Comparison of ENCODE assay signal across 10 cellular contexts in the genomic region with DNA sequence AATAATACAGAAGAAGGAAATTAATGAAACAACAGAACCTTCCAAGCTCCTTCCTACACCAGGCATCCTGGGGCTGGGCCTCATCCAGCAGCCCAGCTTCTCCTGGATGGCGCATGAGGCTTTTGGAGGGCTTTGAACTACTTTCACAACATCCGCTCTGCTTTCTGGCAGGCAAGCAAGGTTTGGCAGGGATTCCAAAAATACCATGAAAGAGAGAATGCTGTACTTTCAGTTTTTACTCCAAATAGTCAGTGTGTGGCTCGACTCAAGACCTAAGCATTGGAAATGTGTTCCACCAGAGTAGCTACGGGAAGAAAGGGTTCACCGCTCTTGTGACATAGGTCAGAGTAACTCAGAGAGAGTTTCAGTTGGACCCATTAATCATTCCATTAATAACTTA.
DNase-seq lines count a peak whose midpoint lies in the region; ATAC-seq and TF ChIP-seq lines count a peak whose summit lies in the region.
"Had no signal": no experiment of that assay in that cellular context is flagged by ENCODE, and none has a peak within 500 bp of the region (broad histone marks: within the 10 kb centered on the region; RNA-seq: fewer than 3 reads in every experiment).

No MANE protein-coding gene starts in this region.

- TF ChIP-seq EP300 in tibial nerve (IDR thresholded peaks at IDR 0.05): peak in 1 of 2 donors; percentile 72

- H3K4me3 Mint-ChIP-seq in activated naive CD4-positive, alpha-beta T cell treated with anti-CD3 and anti-CD28 coated beads for 36 hours: peak overlapping the region; percentile 23
- no peak overlapping the region for H3K4me3 Mint-ChIP-seq in activated CD8-positive, alpha-beta memory T cell treated with anti-CD3 and anti-CD28 coated beads, Interleukin-2, amount 10 ng/mL, durations not matched to agents 7 days and 5 days

- no peak overlapping the region for H3K27ac Mint-ChIP-seq in activated naive CD4-positive, alpha-beta T cell treated with anti-CD3 and anti-CD28 coated beads for 36 hours
- no peak overlapping the region for H3K27ac Mint-ChIP-seq in activated CD8-positive, alpha-beta memory T cell treated with anti-CD3 and anti-CD28 coated beads, Interleukin-2, amount 10 ng/mL, durations not matched to agents 7 days and 5 days

- no peak overlapping the region for H3K4me3 ChIP-seq in left lung
- no peak overlapping the region for H3K4me3 ChIP-seq in tibial nerve

- H3K4me1 ChIP-seq in left lung (peaks cover 11 to 60% of the 10 kb centered on the region in 2 donors), tibial nerve (peaks cover 0 to 32% (median 5%) of the 10 kb centered on the region in 4 donors)

- ATAC-seq in left lung (peak; percentile 77), HG02588 (IDR thresholded peaks at IDR 0.05; ENCODE audit: unreplicated experiment) (no peak)
- ATAC-seq in activated CD8-positive, alpha-beta memory T cell treated with anti-CD3 and anti-CD28 coated beads, Interleukin-2, amount 10 ng/mL, durations not matched to agents 7 days and 5 days: no peak

- WGBS in tibial nerve, 2 donors: 18 to 23% methylated on average over 5 of the region's 5 CpGs

- no peaks in the 10 kb centered on the region for H3K27me3 Mint-ChIP-seq in activated naive CD4-positive, alpha-beta T cell treated with anti-CD3 and anti-CD28 coated beads for 36 hours (ENCODE audit: low read depth)
- no peaks in the 10 kb centered on the region for H3K27me3 Mint-ChIP-seq in activated CD8-positive, alpha-beta memory T cell treated with anti-CD3 and anti-CD28 coated beads, Interleukin-2, amount 10 ng/mL, durations not matched to agents 7 days and 5 days

- H3K36me3 Mint-ChIP-seq in activated naive CD4-positive, alpha-beta T cell treated with anti-CD3 and anti-CD28 coated beads for 36 hours (ENCODE audit: low read depth): peaks cover 30% of the 10 kb centered on the region
- peaks cover 19% of the 10 kb centered on the region for H3K36me3 Mint-ChIP-seq in activated CD8-positive, alpha-beta memory T cell treated with anti-CD3 and anti-CD28 coated beads, Interleukin-2, amount 10 ng/mL, durations not matched to agents 7 days and 5 days

- H3K9me3 ChIP-seq in left lung: no peaks in the 10 kb centered on the region
- no peaks in the 10 kb centered on the region for H3K9me3 ChIP-seq in tibial nerve

- peaks cover 53% of the 10 kb centered on the region for H3K4me1 Mint-ChIP-seq in activated naive CD4-positive, alpha-beta T cell treated with anti-CD3 and anti-CD28 coated beads for 36 hours (ENCODE audit: low read depth)
- peaks cover 6% of the 10 kb centered on the region for H3K4me1 Mint-ChIP-seq in activated CD8-positive, alpha-beta memory T cell treated with anti-CD3 and anti-CD28 coated beads, Interleukin-2, amount 10 ng/mL, durations not matched to agents 7 days and 5 days

- H3K9me3 Mint-ChIP-seq in activated naive CD4-positive, alpha-beta T cell treated with anti-CD3 and anti-CD28 coated beads for 36 hours: no peaks in the 10 kb centered on the region
- H3K9me3 Mint-ChIP-seq in activated CD8-positive, alpha-beta memory T cell treated with anti-CD3 and anti-CD28 coated beads, Interleukin-2, amount 10 ng/mL, durations not matched to agents 7 days and 5 days (ENCODE audit: low read depth): no peaks in the 10 kb centered on the region

- CTCF ChIA-PET in activated naive CD4-positive, alpha-beta T cell treated with anti-CD3 and anti-CD28 coated beads for 36 hours (lab: Charles Lee): interaction anchor here (0.5 to 10.4 kb wide), 5 partner anchors 8 to 115 kb away, joined by 3 to 102 read pairs (median 4); no protein-coding TSS in a partner anchor
- CTCF ChIA-PET in activated CD8-positive, alpha-beta memory T cell treated with anti-CD3 and anti-CD28 coated beads, Interleukin-2, amount 10 ng/mL, durations not matched to agents 7 days and 5 days (lab: Charles Lee): interaction anchor here (1.3 to 3.1 kb wide), 2 partner anchors 11 to 113 kb away, joined by 3 to 14 read pairs; no protein-coding TSS in a partner anchor

- no peaks in the 10 kb centered on the region for H3K27me3 ChIP-seq in left lung
- no peaks in the 10 kb centered on the region for H3K27me3 ChIP-seq in tibial nerve

- peak overlapping the region; percentile 9 to 63 for H3K27ac ChIP-seq in left lung
- H3K27ac ChIP-seq in tibial nerve: peak overlapping the region; percentile 9 to 63 (median 54)
- H3K27ac ChIP-seq: C4-2B had no signal

- TF ChIP-seq POLR2A in tibial nerve (IDR thresholded peaks at IDR 0.05): no peak

- no peak for TF ChIP-seq CTCF in left lung (IDR thresholded peaks at IDR 0.05)
- TF ChIP-seq CTCF in tibial nerve (IDR thresholded peaks at IDR 0.05): no peak

- H3K36me3 ChIP-seq in left lung (no peaks in the 10 kb centered on the region), tibial nerve (no peaks in the 10 kb centered on the region)

- intact Hi-C loops in activated naive CD4-positive, alpha-beta T cell treated with anti-CD3 and anti-CD28 coated beads for 36 hours (cut with micrococcal nuclease): no loop called here
- intact Hi-C loops in left lung (cut with DNase I): no loop called here

- DNase-seq in activated naive CD4-positive, alpha-beta T cell treated with anti-CD3 and anti-CD28 coated beads for 36 hours: no peak
- DNase-seq in activated naive CD4-positive, alpha-beta T cell (lab: John Stamatoyannopoulos, UW): no peak
- DNase-seq in brain pericyte (ENCODE audit: low read depth, low spot score) (peak; percentile 20), left lung (peak in 1 of 2 donors; percentile 55), tibial nerve (ENCODE audit: low spot score in 2 of 2) (peak; percentile 27 to 72), HPDE6-E6E7 (ENCODE audit: extremely low spot score) (no peak)
- no peak for DNase-seq in activated CD8-positive, alpha-beta memory T cell treated with anti-CD3 and anti-CD28 coated beads, Interleukin-2, amount 10 ng/mL, durations not matched to agents 7 days and 5 days
- DNase-seq: activated T-cell treated with anti-CD3 and anti-CD28 coated beads for 4 hours had no signal

Comparison
In these comparisons a context has a peak if more than half of its experiments do, and no peak if none do; other contexts are left out.
1. DNase-seq: peak in brain pericyte (single experiment) and tibial nerve (2 of 2); none in activated naive CD4-positive, alpha-beta T cell treated with anti-CD3 and anti-CD28 coated beads for 36 hours (single experiment), activated naive CD4-positive, alpha-beta T cell (0 of 4), activated CD8-positive, alpha-beta memory T cell treated with anti-CD3 and anti-CD28 coated beads, Interleukin-2, amount 10 ng/mL, durations not matched to agents 7 days and 5 days (single experiment) and HPDE6-E6E7 (single experiment).